In genomic region chr2:121534007-121534406, GRCh38 we compare ENCODE assay signal across 2 cellular contexts.
A peak's percentile ranks its signal among the peaks of the same experiment; 100 is the strongest.
TF ChIP-seq lines count a peak whose summit lies in the region.

No MANE protein-coding gene starts in this region.

TF ChIP-seq in liver, 16 proteins besides CTCF, POLR2A, EP300 and RAD21:
- no peak for TF ChIP-seq REST (IDR thresholded peaks at IDR 0.05)
- peak; percentile 77 for TF ChIP-seq NR2F2 (IDR thresholded peaks at IDR 0.05)
- TF ChIP-seq HNF4A (conservative IDR thresholded peaks at IDR 0.05), result peak in 1 of 2 donors; percentile 6

TF ChIP-seq in SK-N-SH, 30 proteins besides CTCF, POLR2A, EP300 and RAD21 (continued from another document):
- TF ChIP-seq FOXJ3 (CRISPR knock-in tag; IDR thresholded peaks at IDR 0.05), result no peak
- no peak for TF ChIP-seq REST (IDR thresholded peaks at IDR 0.05; ENCODE audit: low read depth, low read length)
- TF ChIP-seq RCOR1 (IDR thresholded peaks at IDR 0.05; ENCODE audit: low read length), result no peak
- TF ChIP-seq SIN3A (IDR thresholded peaks at IDR 0.05; ENCODE audit: borderline replicate concordance, low read depth, low read length), result no peak
- TF ChIP-seq, protein P1, sequence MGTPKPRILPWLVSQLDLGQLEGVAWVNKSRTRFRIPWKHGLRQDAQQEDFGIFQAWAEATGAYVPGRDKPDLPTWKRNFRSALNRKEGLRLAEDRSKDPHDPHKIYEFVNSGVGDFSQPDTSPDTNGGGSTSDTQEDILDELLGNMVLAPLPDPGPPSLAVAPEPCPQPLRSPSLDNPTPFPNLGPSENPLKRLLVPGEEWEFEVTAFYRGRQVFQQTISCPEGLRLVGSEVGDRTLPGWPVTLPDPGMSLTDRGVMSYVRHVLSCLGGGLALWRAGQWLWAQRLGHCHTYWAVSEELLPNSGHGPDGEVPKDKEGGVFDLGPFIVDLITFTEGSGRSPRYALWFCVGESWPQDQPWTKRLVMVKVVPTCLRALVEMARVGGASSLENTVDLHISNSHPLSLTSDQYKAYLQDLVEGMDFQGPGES (IDR thresholded peaks at IDR 0.05; ENCODE audit: low read depth, low read length), result no peak
- TF ChIP-seq MXI1 (IDR thresholded peaks at IDR 0.05; ENCODE audit: low read depth, low read length), result no peak
- no peak for TF ChIP-seq GATA2 (CRISPR knock-in tag; IDR thresholded peaks at IDR 0.05)
- TF ChIP-seq, protein P2, sequence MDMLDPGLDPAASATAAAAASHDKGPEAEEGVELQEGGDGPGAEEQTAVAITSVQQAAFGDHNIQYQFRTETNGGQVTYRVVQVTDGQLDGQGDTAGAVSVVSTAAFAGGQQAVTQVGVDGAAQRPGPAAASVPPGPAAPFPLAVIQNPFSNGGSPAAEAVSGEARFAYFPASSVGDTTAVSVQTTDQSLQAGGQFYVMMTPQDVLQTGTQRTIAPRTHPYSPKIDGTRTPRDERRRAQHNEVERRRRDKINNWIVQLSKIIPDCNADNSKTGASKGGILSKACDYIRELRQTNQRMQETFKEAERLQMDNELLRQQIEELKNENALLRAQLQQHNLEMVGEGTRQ (IDR thresholded peaks at IDR 0.05; ENCODE audit: borderline replicate concordance, low read depth, low read length), result no peak
- TF ChIP-seq SMC3 (IDR thresholded peaks at IDR 0.05; ENCODE audit: low read depth, low read length), result no peak
- no peak for TF ChIP-seq PBX3 (IDR thresholded peaks at IDR 0.05)
